In genomic region chr4:109473824-109474223, GRCh38 we compare ENCODE assay signal across 8 cellular contexts.
"Had no signal": no experiment of that assay in that cellular context is flagged by ENCODE, and none has a peak within 500 bp of the region (broad histone marks: within the 10 kb centered on the region; RNA-seq: fewer than 3 reads in every experiment).

No MANE protein-coding gene starts in this region.

- H3K9me3 Mint-ChIP-seq: neural crest cell had no signal

- ATAC-seq: right lobe of liver had no signal

- DNase-seq: activated CD4-positive, alpha-beta T cell treated with anti-CD3 and anti-CD28 coated beads for 4 hours; cortex of kidney; effector CD8-positive, alpha-beta T cell; foreskin melanocyte; right lobe of liver; T-helper 2 cell; uterus had no signal

- H3K4me3 Mint-ChIP-seq: neural crest cell had no signal
